In the genomic region with DNA sequence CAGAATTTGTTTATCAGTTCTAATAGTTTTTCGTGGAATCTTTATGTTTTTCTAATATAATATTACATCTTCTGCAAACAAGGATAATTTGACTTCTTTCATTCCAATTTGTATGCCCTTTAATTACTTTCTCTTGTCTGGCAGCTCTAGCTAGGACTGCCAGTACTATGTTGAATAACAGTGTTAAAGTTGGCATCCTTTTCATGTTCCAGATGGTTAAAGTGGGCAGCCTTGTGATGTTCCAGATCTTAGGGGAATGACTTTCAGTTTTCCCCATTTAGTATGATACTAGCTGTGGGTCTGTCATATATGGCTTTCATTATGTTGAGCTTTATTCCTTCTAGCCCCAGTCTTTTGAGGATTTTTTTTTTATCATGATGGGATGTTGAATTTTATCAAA, we compare ENCODE assay signal across 23 cellular contexts.
A peak's percentile ranks its signal among the peaks of the same experiment; 100 is the strongest.
DNase-seq lines count a peak whose midpoint lies in the region; ATAC-seq lines count a peak whose summit lies in the region.
"Had no signal": no experiment of that assay in that cellular context is flagged by ENCODE, and none has a peak within 500 bp of the region (broad histone marks: within the 10 kb centered on the region; RNA-seq: fewer than 3 reads in every experiment).

No MANE protein-coding gene starts in this region.

- H3K27ac Mint-ChIP-seq in activated CD8-positive, alpha-beta memory T cell treated with anti-CD3 and anti-CD28 coated beads, Interleukin-2, amount 10 ng/mL, durations not matched to agents 7 days and 5 days, result no peak overlapping the region
- H3K27ac Mint-ChIP-seq: CD4-positive, alpha-beta memory T cell had no signal

- no peak overlapping the region for H3K4me3 Mint-ChIP-seq in activated CD8-positive, alpha-beta memory T cell treated with anti-CD3 and anti-CD28 coated beads, Interleukin-2, amount 10 ng/mL, durations not matched to agents 7 days and 5 days
- H3K4me3 Mint-ChIP-seq: CD4-positive, alpha-beta memory T cell had no signal

- H3K36me3 Mint-ChIP-seq in activated CD8-positive, alpha-beta memory T cell treated with anti-CD3 and anti-CD28 coated beads, Interleukin-2, amount 10 ng/mL, durations not matched to agents 7 days and 5 days, result no peaks in the 10 kb centered on the region
- H3K36me3 Mint-ChIP-seq: CD4-positive, alpha-beta memory T cell had no signal

- ATAC-seq in right cardiac atrium (peak; percentile 32 to 56), Right ventricle myocardium superior (ENCODE audit: poor library complexity) (no peak)
- ATAC-seq in activated CD8-positive, alpha-beta memory T cell treated with anti-CD3 and anti-CD28 coated beads, Interleukin-2, amount 10 ng/mL, durations not matched to agents 7 days and 5 days, result no peak
- ATAC-seq: A549, GM12878 had no signal

- CTCF ChIA-PET in activated CD8-positive, alpha-beta memory T cell treated with anti-CD3 and anti-CD28 coated beads, Interleukin-2, amount 10 ng/mL, durations not matched to agents 7 days and 5 days (lab: Charles Lee), result no interaction called here

- peak; percentile 18 for DNase-seq in NCI-H1694 treated with DMSO at 0.1 percent for 48 hours (lab: John Stamatoyannopoulos, UW)
- no peak for DNase-seq in NCI-H1694 (lab: John Stamatoyannopoulos, UW)
- no peak for DNase-seq in right cardiac atrium
- DNase-seq in Right ventricle myocardium superior, result no peak
- peak; percentile 6 for DNase-seq in cerebellar cortex (ENCODE audit: low spot score)
- peak; percentile 40 for DNase-seq in superior temporal gyrus (ENCODE audit: extremely low spot score)
- no peak for DNase-seq in HT-29 (ENCODE audit: low spot score)
- DNase-seq in activated CD8-positive, alpha-beta memory T cell treated with anti-CD3 and anti-CD28 coated beads, Interleukin-2, amount 10 ng/mL, durations not matched to agents 7 days and 5 days, result no peak
- DNase-seq: 8988T; ACHN; AML-193; C1 segment of cervical spinal cord; Calu3; CD4-positive, alpha-beta memory T cell; COR-L47; DMS79; EL; GDM1; GM23248; H7; HCEC 1CT had no signal

- no peaks in the 10 kb centered on the region for H3K4me1 Mint-ChIP-seq in activated CD8-positive, alpha-beta memory T cell treated with anti-CD3 and anti-CD28 coated beads, Interleukin-2, amount 10 ng/mL, durations not matched to agents 7 days and 5 days
- H3K4me1 Mint-ChIP-seq: CD4-positive, alpha-beta memory T cell had no signal

- intact Hi-C loops in right cardiac atrium (cut with DNase I), result no loop called here
- intact Hi-C loops in Right ventricle myocardium superior (cut with DNase I), result no loop called here

- no peak overlapping the region for H3K4me3 ChIP-seq in right cardiac atrium (ENCODE audit: low read length)
- H3K4me3 ChIP-seq: A549, GM12878, GM23248 had no signal

- 80% methylated on average over 1 of the region's 1 CpG for WGBS in right cardiac atrium

- H3K9me3 Mint-ChIP-seq in activated CD8-positive, alpha-beta memory T cell treated with anti-CD3 and anti-CD28 coated beads, Interleukin-2, amount 10 ng/mL, durations not matched to agents 7 days and 5 days (ENCODE audit: low read depth), result no peaks in the 10 kb centered on the region

- H3K27ac ChIP-seq in right cardiac atrium (ENCODE audit: low read length), result no peak overlapping the region
- H3K27ac ChIP-seq: A549, GM23248 had no signal

- H3K4me1 ChIP-seq in right cardiac atrium (ENCODE audit: control insufficient read depth, insufficient read depth, low read length), result no peaks in the 10 kb centered on the region
- H3K4me1 ChIP-seq: A549 had no signal

- H3K9me3 ChIP-seq in right cardiac atrium (ENCODE audit: control insufficient read depth, low read length), result no peaks in the 10 kb centered on the region
- H3K9me3 ChIP-seq: A549 had no signal

- H3K27me3 Mint-ChIP-seq in activated CD8-positive, alpha-beta memory T cell treated with anti-CD3 and anti-CD28 coated beads, Interleukin-2, amount 10 ng/mL, durations not matched to agents 7 days and 5 days, result no peaks in the 10 kb centered on the region
- H3K27me3 Mint-ChIP-seq: CD4-positive, alpha-beta memory T cell had no signal

- H3K27me3 ChIP-seq in right cardiac atrium (ENCODE audit: control insufficient read depth, insufficient read depth), result no peaks in the 10 kb centered on the region

Comparison
In these comparisons a context has a peak if more than half of its experiments do, and no peak if none do; other contexts are left out.
1. DNase-seq: peak in NCI-H1694 treated with DMSO at 0.1 percent for 48 hours (single experiment), cerebellar cortex (single experiment) and superior temporal gyrus (single experiment); none in NCI-H1694 (single experiment), right cardiac atrium (0 of 3), Right ventricle myocardium superior (single experiment), HT-29 (single experiment) and activated CD8-positive, alpha-beta memory T cell treated with anti-CD3 and anti-CD28 coated beads, Interleukin-2, amount 10 ng/mL, durations not matched to agents 7 days and 5 days (single experiment).
2. ATAC-seq: peak in right cardiac atrium (2 of 2); none in Right ventricle myocardium superior (single experiment) and activated CD8-positive, alpha-beta memory T cell treated with anti-CD3 and anti-CD28 coated beads, Interleukin-2, amount 10 ng/mL, durations not matched to agents 7 days and 5 days (single experiment).